Comparison of ENCODE assay signal across 8 cellular contexts in the genomic region with DNA sequence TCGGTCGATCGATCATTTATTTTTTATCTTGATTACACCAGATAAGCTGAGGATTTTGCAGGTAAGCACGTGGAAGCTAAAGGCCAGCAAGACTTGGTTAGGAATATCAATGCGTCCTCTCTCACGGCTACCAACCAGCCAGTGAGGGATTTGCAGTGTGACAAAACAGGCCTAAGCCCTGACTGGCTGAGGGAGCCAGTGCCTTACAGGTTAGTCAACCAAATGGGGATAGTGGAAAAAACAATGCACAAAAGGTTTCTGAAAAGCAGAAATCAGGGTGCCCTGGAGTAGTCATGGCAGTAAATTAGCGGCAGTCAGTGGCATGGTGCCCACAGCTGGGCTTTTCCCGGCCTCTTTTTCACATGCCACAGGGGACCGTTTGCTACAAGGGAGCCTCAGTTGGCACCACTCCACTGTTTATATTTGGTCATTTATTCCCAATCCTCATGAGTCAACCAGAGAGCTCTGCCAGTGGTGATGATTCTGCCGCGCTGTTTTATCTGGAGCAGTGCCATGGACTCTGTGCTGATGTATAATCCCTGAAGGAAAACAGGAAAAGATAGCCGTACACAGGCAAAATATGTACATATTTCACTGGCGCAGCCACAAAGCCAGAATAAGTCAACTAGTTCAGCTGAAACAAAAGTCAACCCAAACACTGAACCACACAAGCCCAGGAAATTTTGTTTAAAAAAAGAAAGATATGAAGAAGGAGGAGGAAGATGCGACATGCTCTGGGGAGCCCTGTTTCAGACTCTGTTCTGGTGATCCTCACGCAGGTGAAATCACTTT.
A peak's percentile ranks its signal among the peaks of the same experiment; 100 is the strongest.
DNase-seq lines count a peak whose midpoint lies in the region; ATAC-seq and TF ChIP-seq lines count a peak whose summit lies in the region.

No MANE protein-coding gene starts in this region.

- BruUV-seq in MCF 10A (replicated peaks; lab: Mats Ljungman, UMichigan) = no TSS peak

- DNase-seq in AG04449 (ENCODE audit: low read depth, low spot score) = peak; percentile 94
- DNase-seq in NCI-H1105 treated with DMSO at 0.1 percent for 48 hours (lab: John Stamatoyannopoulos, UW) = peak; percentile 90
- DNase-seq in MCF 10A (ENCODE audit: unreplicated experiment) = peak; percentile 100
- DNase-seq in stimulated activated CD4-positive, alpha-beta T cell treated with anti-CD3 and anti-CD28 coated beads, Interleukin-2, amount 100 ng/mL, for 48 hours = no peak

- POLR2A ChIA-PET in AG04449 (lab: Yijun Ruan, JAX) = interaction anchor here (0.8 to 1.3 kb wide), 4 partner anchors 9 to 72 kb away, joined by 3 read pairs; no protein-coding TSS in a partner anchor
- POLR2A ChIA-PET in MCF 10A (lab: Yijun Ruan, JAX) = interaction anchor here (0.6 to 2.3 kb wide), 30 partner anchors 9 to 336 kb away, joined by 3 to 18 read pairs (median 4); no protein-coding TSS in a partner anchor

- H3K27ac ChIP-seq in layer of hippocampus (ENCODE audit: low read depth, low read length) = peak overlapping the region; percentile 53
- peak overlapping the region; percentile 69 for H3K27ac ChIP-seq in temporal lobe (ENCODE audit: low read depth, low read length)

- peak overlapping the region; percentile 89 for H3K27ac Mint-ChIP-seq in MCF 10A (ENCODE audit: low read depth, unreplicated experiment)

- peaks cover 74% of the 10 kb centered on the region for H3K27me3 Mint-ChIP-seq in MCF 10A (ENCODE audit: insufficient read depth, unreplicated experiment)

- no peaks in the 10 kb centered on the region for H3K9me3 Mint-ChIP-seq in MCF 10A (ENCODE audit: unreplicated experiment)

- peaks cover 30% of the 10 kb centered on the region for H3K4me1 Mint-ChIP-seq in MCF 10A (ENCODE audit: insufficient read depth, unreplicated experiment)

- H3K4me3 ChIP-seq in AG04449 (ENCODE audit: low read depth, low read length) = no peak overlapping the region

- ATAC-seq in HG03378 (IDR thresholded peaks at IDR 0.05; ENCODE audit: unreplicated experiment) (no peak), GM21367 (IDR thresholded peaks at IDR 0.05; ENCODE audit: unreplicated experiment) (no peak)

- H3K27me3 ChIP-seq in layer of hippocampus (ENCODE audit: control insufficient read depth, insufficient read depth, low read length) = no peaks in the 10 kb centered on the region

- H3K36me3 Mint-ChIP-seq in MCF 10A (ENCODE audit: insufficient read depth, unreplicated experiment) = peaks cover 6% of the 10 kb centered on the region

- H3K4me3 Mint-ChIP-seq in MCF 10A (ENCODE audit: unreplicated experiment) = peak overlapping the region; percentile 57

- TF ChIP-seq CTCF in AG04449 (IDR thresholded peaks at IDR 0.05; ENCODE audit: insufficient read depth, low read length, missing control alignments) (no peak), MCF 10A (IDR thresholded peaks at IDR 0.05; ENCODE audit: unreplicated experiment) (no peak)

- intact Hi-C loops in MCF 10A (cut with micrococcal nuclease) = loop anchor here (1.0 to 5.0 kb wide), 5 partner anchors 61 to 324 kb away; a partner anchor contains a TSS

- CTCF ChIA-PET in AG04449 (lab: Yijun Ruan, JAX) (interaction anchor here (1.4 kb wide), 1 partner anchor 9 kb away, joined by 3 read pairs; no protein-coding TSS in a partner anchor), MCF 10A (lab: Yijun Ruan, JAX) (interaction anchor here (0.6 to 1.8 kb wide), 13 partner anchors 10 to 442 kb away, joined by 3 to 8 read pairs (median 3); no protein-coding TSS in a partner anchor)

Comparison
In these comparisons a context has a peak if more than half of its experiments do, and no peak if none do; other contexts are left out.
1. DNase-seq: peak in AG04449 (single experiment), NCI-H1105 treated with DMSO at 0.1 percent for 48 hours (single experiment) and MCF 10A (single experiment); none in stimulated activated CD4-positive, alpha-beta T cell treated with anti-CD3 and anti-CD28 coated beads, Interleukin-2, amount 100 ng/mL, for 48 hours (0 of 2).